1 cellular context compared by ENCODE assay signal in genomic region chr1:39269349-39269748, GRCh38.
TF ChIP-seq lines count a peak whose summit lies in the region.

No MANE protein-coding gene starts in this region.

TF ChIP-seq in HEK293, 187 proteins besides CTCF, POLR2A, EP300 and RAD21 (continued from another document):
- TF ChIP-seq ZBTB44 (tag by site-specific recombination; IDR thresholded peaks at IDR 0.05) (no peak), ZNF175 (tag by site-specific recombination; IDR thresholded peaks at IDR 0.05) (no peak), ZSCAN4 (tag by site-specific recombination; IDR thresholded peaks at IDR 0.05) (no peak), SALL2 (tag by site-specific recombination; IDR thresholded peaks at IDR 0.05; ENCODE audit: borderline replicate concordance) (no peak), ZNF654 (tag by site-specific recombination; IDR thresholded peaks at IDR 0.05; ENCODE audit: low read depth) (no peak), FEZF1 (tag by site-specific recombination; IDR thresholded peaks at IDR 0.05) (no peak), ZNF660 (tag by site-specific recombination; IDR thresholded peaks at IDR 0.05) (no peak), ZNF610 (tag by site-specific recombination; IDR thresholded peaks at IDR 0.05; ENCODE audit: borderline replicate concordance) (no peak), SP3 (tag by site-specific recombination; IDR thresholded peaks at IDR 0.05) (no peak), ZNF394 (tag by site-specific recombination; IDR thresholded peaks at IDR 0.05; ENCODE audit: borderline replicate concordance) (no peak), ZNF501 (tag by site-specific recombination; IDR thresholded peaks at IDR 0.05) (no peak)
TF ChIP-seq in HEK293: peak in this region for 0.
